In the genomic region with DNA sequence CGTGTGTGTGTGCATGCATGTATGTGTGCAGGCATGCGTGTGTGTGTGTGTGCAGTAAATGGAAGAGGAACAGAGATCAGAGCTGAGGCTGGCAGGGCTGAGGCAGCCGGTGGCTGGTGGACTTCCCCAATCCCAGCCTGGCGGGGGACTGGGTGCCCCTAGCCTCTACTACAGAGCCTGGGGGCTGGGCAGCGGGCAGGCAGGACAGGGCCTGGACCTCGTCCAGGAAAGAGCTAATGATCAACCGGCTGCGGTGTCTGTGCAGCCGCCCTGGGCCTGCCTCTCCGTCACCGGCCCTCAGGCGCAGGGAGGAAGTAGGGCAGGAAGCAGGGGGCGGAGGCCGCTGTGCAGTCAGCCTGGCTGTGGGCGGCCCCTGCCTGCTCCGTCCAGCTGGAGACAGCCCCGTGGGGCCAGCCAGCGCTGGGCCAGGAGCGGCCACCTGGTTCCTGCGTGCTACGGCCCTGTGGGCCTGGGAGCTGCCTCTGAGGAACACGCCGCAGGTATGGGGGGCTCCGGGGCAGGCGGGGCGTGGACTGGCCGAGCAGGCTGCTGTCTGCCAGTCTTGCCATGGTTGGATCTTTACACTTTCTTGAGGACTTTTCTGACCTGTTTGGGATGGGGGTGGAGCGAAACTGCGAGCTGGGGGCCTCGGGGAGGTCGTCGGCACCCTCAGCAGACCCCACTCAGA, we compare ENCODE assay signal across 1 cellular context.
A peak's percentile ranks its signal among the peaks of the same experiment; 100 is the strongest.
TF ChIP-seq lines count a peak whose summit lies in the region.

Gene SH3TC1, plus strand, starts transcription at position 385 of the 688 bp plus-strand sequence. CDS start 5,905 bp downstream, outside the sequence.

TF ChIP-seq in HepG2, 621 proteins besides CTCF, POLR2A, EP300 and RAD21 (continued from another document and continues in another):
- TF ChIP-seq HNRNPH1 (optimal IDR thresholded peaks at IDR 0.05; ENCODE audit: low read depth, low read length) = no peak
- TF ChIP-seq TFAP4 (IDR thresholded peaks at IDR 0.05; ENCODE audit: borderline replicate concordance, low read depth) = peak; percentile 97
- TF ChIP-seq SOX6 (IDR thresholded peaks at IDR 0.05) = no peak
- TF ChIP-seq SOX6 (CRISPR knock-in tag; IDR thresholded peaks at IDR 0.05) = peak; percentile 71
- peak; percentile 80; the same call in 1 of the 2 replicates for TF ChIP-seq ZNF335 (CRISPR knock-in tag; IDR thresholded peaks at IDR 0.05)
- TF ChIP-seq ZNF24 (IDR thresholded peaks at IDR 0.05) = no peak
- TF ChIP-seq ERF (CRISPR knock-in tag; IDR thresholded peaks at IDR 0.05) = peak; percentile 92
- TF ChIP-seq YEATS4 (CRISPR knock-in tag; IDR thresholded peaks at IDR 0.05; ENCODE audit: borderline replicate concordance) = no peak; the same call in 1 of the 2 replicates
- TF ChIP-seq TRIM24 (CRISPR knock-in tag; IDR thresholded peaks at IDR 0.05) = no peak
- TF ChIP-seq ZBTB38 (CRISPR knock-in tag; IDR thresholded peaks at IDR 0.05) = peak; percentile 54; the same call in 1 of the 2 replicates
- TF ChIP-seq MXD4 (CRISPR knock-in tag; IDR thresholded peaks at IDR 0.05) = peak; percentile 81; the same call in 1 of the 2 replicates
- no peak for TF ChIP-seq ZNF790 (CRISPR knock-in tag; IDR thresholded peaks at IDR 0.05; ENCODE audit: borderline replicate concordance)
- no peak for TF ChIP-seq NPAS2 (CRISPR knock-in tag; IDR thresholded peaks at IDR 0.05; ENCODE audit: borderline replicate concordance)
- no peak for TF ChIP-seq EZH2 (conservative IDR thresholded peaks at IDR 0.05; ENCODE audit: low read depth, low read length)
- TF ChIP-seq DMTF1 (CRISPR knock-in tag; IDR thresholded peaks at IDR 0.05) = peak; percentile 91; the same call in 1 of the 2 replicates
- TF ChIP-seq, protein P1, sequence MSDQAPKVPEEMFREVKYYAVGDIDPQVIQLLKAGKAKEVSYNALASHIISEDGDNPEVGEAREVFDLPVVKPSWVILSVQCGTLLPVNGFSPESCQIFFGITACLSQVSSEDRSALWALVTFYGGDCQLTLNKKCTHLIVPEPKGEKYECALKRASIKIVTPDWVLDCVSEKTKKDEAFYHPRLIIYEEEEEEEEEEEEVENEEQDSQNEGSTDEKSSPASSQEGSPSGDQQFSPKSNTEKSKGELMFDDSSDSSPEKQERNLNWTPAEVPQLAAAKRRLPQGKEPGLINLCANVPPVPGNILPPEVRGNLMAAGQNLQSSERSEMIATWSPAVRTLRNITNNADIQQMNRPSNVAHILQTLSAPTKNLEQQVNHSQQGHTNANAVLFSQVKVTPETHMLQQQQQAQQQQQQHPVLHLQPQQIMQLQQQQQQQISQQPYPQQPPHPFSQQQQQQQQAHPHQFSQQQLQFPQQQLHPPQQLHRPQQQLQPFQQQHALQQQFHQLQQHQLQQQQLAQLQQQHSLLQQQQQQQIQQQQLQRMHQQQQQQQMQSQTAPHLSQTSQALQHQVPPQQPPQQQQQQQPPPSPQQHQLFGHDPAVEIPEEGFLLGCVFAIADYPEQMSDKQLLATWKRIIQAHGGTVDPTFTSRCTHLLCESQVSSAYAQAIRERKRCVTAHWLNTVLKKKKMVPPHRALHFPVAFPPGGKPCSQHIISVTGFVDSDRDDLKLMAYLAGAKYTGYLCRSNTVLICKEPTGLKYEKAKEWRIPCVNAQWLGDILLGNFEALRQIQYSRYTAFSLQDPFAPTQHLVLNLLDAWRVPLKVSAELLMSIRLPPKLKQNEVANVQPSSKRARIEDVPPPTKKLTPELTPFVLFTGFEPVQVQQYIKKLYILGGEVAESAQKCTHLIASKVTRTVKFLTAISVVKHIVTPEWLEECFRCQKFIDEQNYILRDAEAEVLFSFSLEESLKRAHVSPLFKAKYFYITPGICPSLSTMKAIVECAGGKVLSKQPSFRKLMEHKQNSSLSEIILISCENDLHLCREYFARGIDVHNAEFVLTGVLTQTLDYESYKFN (CRISPR knock-in tag; conservative IDR thresholded peaks at IDR 0.05) = peak; percentile 90
- no peak for TF ChIP-seq FOXK2 (IDR thresholded peaks at IDR 0.05)
- no peak for TF ChIP-seq MBD4 (IDR thresholded peaks at IDR 0.05; ENCODE audit: borderline replicate concordance, low read length)
- TF ChIP-seq MTA3 (CRISPR knock-in tag; IDR thresholded peaks at IDR 0.05) = no peak
- no peak for TF ChIP-seq SYNCRIP (IDR thresholded peaks at IDR 0.05; ENCODE audit: insufficient read depth, low read depth, low read length)
- TF ChIP-seq RARG (CRISPR knock-in tag; IDR thresholded peaks at IDR 0.05; ENCODE audit: low read depth) = no peak
- TF ChIP-seq ZSCAN30 (CRISPR knock-in tag; IDR thresholded peaks at IDR 0.05) = no peak
- TF ChIP-seq ZNF251 (CRISPR knock-in tag; IDR thresholded peaks at IDR 0.05) = no peak
- no peak for TF ChIP-seq ZKSCAN1 (IDR thresholded peaks at IDR 0.05; ENCODE audit: low read length)
- TF ChIP-seq SMYD3 (CRISPR knock-in tag; IDR thresholded peaks at IDR 0.05) = no peak
- TF ChIP-seq ZNF674 (CRISPR knock-in tag; IDR thresholded peaks at IDR 0.05; ENCODE audit: low read depth) = no peak; the same call in 1 of the 2 replicates
- TF ChIP-seq BORCS8-MEF2B (CRISPR knock-in tag; IDR thresholded peaks at IDR 0.05) = no peak
- peak; percentile 55; the same call in 1 of the 2 replicates for TF ChIP-seq STAT5B (CRISPR knock-in tag; IDR thresholded peaks at IDR 0.05)
- TF ChIP-seq ZNF720 (CRISPR knock-in tag; IDR thresholded peaks at IDR 0.05) = 0 out of 2 replicates have a peak, but pooled peaks have one; percentile 69
- TF ChIP-seq ZSCAN22 (CRISPR knock-in tag; IDR thresholded peaks at IDR 0.05) = peak; percentile 36; the same call in 1 of the 2 replicates
- no peak; the same call in 1 of the 2 replicates for TF ChIP-seq ZNF747 (CRISPR knock-in tag; IDR thresholded peaks at IDR 0.05; ENCODE audit: borderline replicate concordance)
- no peak for TF ChIP-seq NFIB (CRISPR knock-in tag; IDR thresholded peaks at IDR 0.05; ENCODE audit: borderline replicate concordance)
- no peak for TF ChIP-seq HDAC6 (IDR thresholded peaks at IDR 0.05; ENCODE audit: low read depth, low read length)
- TF ChIP-seq KLF12 (CRISPR knock-in tag; IDR thresholded peaks at IDR 0.05; ENCODE audit: borderline replicate concordance) = peak; percentile 75; the same call in 1 of the 2 replicates
- TF ChIP-seq ZNF136 (CRISPR knock-in tag; IDR thresholded peaks at IDR 0.05; ENCODE audit: low read depth) = no peak
- 0 out of 2 replicates have a peak, but pooled peaks have one; percentile 71 for TF ChIP-seq ZNF670 (CRISPR knock-in tag; IDR thresholded peaks at IDR 0.05; ENCODE audit: borderline replicate concordance)
- no peak for TF ChIP-seq POLR2AphosphoS2 (IDR thresholded peaks at IDR 0.05; ENCODE audit: low read depth, low read length)
- TF ChIP-seq ZNF12 (CRISPR knock-in tag; IDR thresholded peaks at IDR 0.05) = peak; percentile 36; the same call in 1 of the 2 replicates
- no peak for TF ChIP-seq ZNF891 (CRISPR knock-in tag; IDR thresholded peaks at IDR 0.05)
- TF ChIP-seq ZBTB42 (CRISPR knock-in tag; IDR thresholded peaks at IDR 0.05) = peak; percentile 68; the same call in 1 of the 2 replicates
- peak; percentile 94 for TF ChIP-seq ARID4A (CRISPR knock-in tag; IDR thresholded peaks at IDR 0.05; ENCODE audit: borderline replicate concordance)
- TF ChIP-seq, protein P2, sequence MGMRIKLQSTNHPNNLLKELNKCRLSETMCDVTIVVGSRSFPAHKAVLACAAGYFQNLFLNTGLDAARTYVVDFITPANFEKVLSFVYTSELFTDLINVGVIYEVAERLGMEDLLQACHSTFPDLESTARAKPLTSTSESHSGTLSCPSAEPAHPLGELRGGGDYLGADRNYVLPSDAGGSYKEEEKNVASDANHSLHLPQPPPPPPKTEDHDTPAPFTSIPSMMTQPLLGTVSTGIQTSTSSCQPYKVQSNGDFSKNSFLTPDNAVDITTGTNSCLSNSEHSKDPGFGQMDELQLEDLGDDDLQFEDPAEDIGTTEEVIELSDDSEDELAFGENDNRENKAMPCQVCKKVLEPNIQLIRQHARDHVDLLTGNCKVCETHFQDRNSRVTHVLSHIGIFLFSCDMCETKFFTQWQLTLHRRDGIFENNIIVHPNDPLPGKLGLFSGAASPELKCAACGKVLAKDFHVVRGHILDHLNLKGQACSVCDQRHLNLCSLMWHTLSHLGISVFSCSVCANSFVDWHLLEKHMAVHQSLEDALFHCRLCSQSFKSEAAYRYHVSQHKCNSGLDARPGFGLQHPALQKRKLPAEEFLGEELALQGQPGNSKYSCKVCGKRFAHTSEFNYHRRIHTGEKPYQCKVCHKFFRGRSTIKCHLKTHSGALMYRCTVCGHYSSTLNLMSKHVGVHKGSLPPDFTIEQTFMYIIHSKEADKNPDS (CRISPR knock-in tag; IDR thresholded peaks at IDR 0.05) = peak; percentile 55; the same call in 1 of the 2 replicates
- TF ChIP-seq DNMT1 (CRISPR knock-in tag; IDR thresholded peaks at IDR 0.05) = 0 out of 2 replicates have a peak, but pooled peaks have one; percentile 23
- TF ChIP-seq TMF1 (CRISPR knock-in tag; IDR thresholded peaks at IDR 0.05; ENCODE audit: low read depth) = no peak
- TF ChIP-seq THAP11 (CRISPR knock-in tag; IDR thresholded peaks at IDR 0.05) = peak; percentile 84
- no peak; the same call in 1 of the 2 replicates for TF ChIP-seq ZNF563 (CRISPR knock-in tag; IDR thresholded peaks at IDR 0.05)
- peak; percentile 98 for TF ChIP-seq ZNF543 (CRISPR knock-in tag; IDR thresholded peaks at IDR 0.05)
- 0 out of 2 replicates have a peak, but pooled peaks have one; percentile 16 for TF ChIP-seq SIX1 (CRISPR knock-in tag; IDR thresholded peaks at IDR 0.05; ENCODE audit: borderline replicate concordance)
- TF ChIP-seq ZNF484 (CRISPR knock-in tag; IDR thresholded peaks at IDR 0.05; ENCODE audit: borderline replicate concordance, low read depth) = no peak
- TF ChIP-seq SAFB2 (CRISPR knock-in tag; IDR thresholded peaks at IDR 0.05; ENCODE audit: borderline replicate concordance, low read depth) = peak; percentile 93
- TF ChIP-seq, protein P3, sequence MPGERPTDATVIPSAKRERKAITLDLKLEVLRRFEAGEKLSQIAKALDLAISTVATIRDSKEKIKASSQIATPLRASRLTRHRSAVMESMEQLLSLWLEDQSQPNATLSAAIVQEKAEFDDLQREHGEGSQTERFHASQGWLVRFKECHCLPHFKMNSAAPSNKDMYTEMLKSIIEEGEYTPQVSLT (CRISPR knock-in tag; IDR thresholded peaks at IDR 0.05; ENCODE audit: borderline replicate concordance, low read depth) = no peak
- no peak for TF ChIP-seq PBX3 (CRISPR knock-in tag; IDR thresholded peaks at IDR 0.05; ENCODE audit: borderline replicate concordance)
- TF ChIP-seq ADNP (CRISPR knock-in tag; IDR thresholded peaks at IDR 0.05) = no peak
- TF ChIP-seq ZNF589 (CRISPR knock-in tag; conservative IDR thresholded peaks at IDR 0.05) = no peak
- no peak for TF ChIP-seq DNMT3B (CRISPR knock-in tag; conservative IDR thresholded peaks at IDR 0.05)
